ENCODE assay signal across 36 cellular contexts in the genomic region with DNA sequence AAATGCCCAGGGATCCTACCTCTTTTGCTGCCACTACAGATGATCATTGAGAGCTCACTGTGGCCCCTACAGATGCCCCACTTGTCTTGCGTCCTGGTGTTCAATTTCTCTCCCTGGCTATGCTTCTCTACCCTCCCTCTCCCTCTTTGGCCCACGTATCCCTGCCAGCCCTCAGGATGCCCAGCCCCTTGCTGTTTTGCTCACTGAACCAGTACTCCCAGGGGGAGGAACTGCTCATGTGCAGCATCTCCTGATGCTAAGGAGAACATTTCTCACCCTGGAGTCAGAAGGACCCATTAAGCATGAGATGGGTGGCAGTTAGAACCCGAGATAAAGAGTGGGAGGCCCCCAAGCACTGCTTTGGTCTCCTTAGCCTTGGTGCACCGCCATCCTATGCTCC. TPM values are rescaled to one million over a fixed set of nuclear protein-coding genes. Genes with fewer than 3 reads are reported as not detected.
"Had no signal": no experiment of that assay in that cellular context is flagged by ENCODE, and none has a peak within 500 bp of the region (broad histone marks: within the 10 kb centered on the region; RNA-seq: fewer than 3 reads in every experiment).

Gene WFDC9 (minus strand): TSS at position 101 of the 400 bp plus-strand sequence. CDS start 21,103 bp downstream, outside the sequence.

- H3K4me3 ChIP-seq: ascending aorta, body of pancreas, breast epithelium had no signal

- DNase-seq: activated B cell treated with CpG ODN at 0.5 μM for 24 hours; activated CD4-positive, alpha-beta memory T cell treated with anti-CD3 and anti-CD28 coated beads for 36 hours; activated CD4-positive, alpha-beta T cell treated with anti-CD3 and anti-CD28 coated beads for 4 hours; activated CD4-positive, alpha-beta T cell treated with anti-CD3 and anti-CD28 coated beads, Interleukin-2, amount 50 U/mL, for 1 hour; activated CD4-positive, alpha-beta T cell treated with anti-CD3 and anti-CD28 coated beads, Interleukin-2, amount 50 U/mL, for 4 hours; activated CD4-positive, CD25-positive, alpha-beta regulatory T cell treated with anti-CD3 and anti-CD28 coated beads, Interleukin-2, amount 50 U/mL, for 72 hours; activated CD8-positive, alpha-beta memory T cell treated with anti-CD3 and anti-CD28 coated beads, Interleukin-2, amount 50 U/mL, for 4 hours; activated CD8-positive, alpha-beta T cell treated with anti-CD3 and anti-CD28 coated beads for 36 hours; activated effector memory CD4-positive, alpha-beta T cell treated with anti-CD3 and anti-CD28 coated beads, Interleukin-2, amount 50 U/mL, for 16 hours; activated naive CD4-positive, alpha-beta T cell treated with anti-CD3 and anti-CD28 coated beads, Interleukin-2, amount 10 ng/mL, durations not matched to agents 7 days and 5 days; activated naive CD4-positive, alpha-beta T cell treated with Interleukin-2 at 50 U/mL for 16 hours; activated naive CD8-positive, alpha-beta T cell treated with anti-CD3 and anti-CD28 coated beads, Interleukin-2, amount 10 ng/mL, durations not matched to agents 7 days and 5 days; activated naive CD8-positive, alpha-beta T cell treated with anti-CD3 and anti-CD28 coated beads, Interleukin-2, amount 50 U/mL, for 24 hours; activated T-cell treated with anti-CD3 and anti-CD28 coated beads for 4 hours; activated T-cell treated with anti-CD3 and anti-CD28 coated beads, Interleukin-2, amount 50 U/mL, for 1 hour; activated T-cell treated with anti-CD3 and anti-CD28 coated beads, Interleukin-2, amount 50 U/mL, for 4 hours; activated T-cell treated with anti-CD3 and anti-CD28 coated beads, Interleukin-2, amount 50 U/mL, for 72 hours; body of pancreas; brain microvascular endothelial cell; central memory CD4-positive, alpha-beta T cell; T-helper 1 cell; T-helper 2 cell; T-helper 9 cell had no signal

- H3K27ac Mint-ChIP-seq: activated B cell treated with CpG ODN at 0.5 μM for 24 hours; activated CD4-positive, alpha-beta memory T cell treated with anti-CD3 and anti-CD28 coated beads for 36 hours; activated CD4-positive, alpha-beta T cell treated with anti-CD3 and anti-CD28 coated beads, Interleukin-2, amount 10 ng/mL, durations not matched to agents 24 days and 14 days; activated CD8-positive, alpha-beta T cell treated with anti-CD3 and anti-CD28 coated beads for 36 hours; activated naive CD4-positive, alpha-beta T cell treated with anti-CD3 and anti-CD28 coated beads, Interleukin-2, amount 10 ng/mL, durations not matched to agents 7 days and 5 days; activated naive CD4-positive, alpha-beta T cell treated with anti-CD3 and anti-CD28 coated beads, Interleukin-2, amount 50 U/mL, for 24 hours; activated naive CD8-positive, alpha-beta T cell; activated naive CD8-positive, alpha-beta T cell treated with anti-CD3 and anti-CD28 coated beads, Interleukin-2, amount 10 ng/mL, durations not matched to agents 7 days and 5 days; activated naive CD8-positive, alpha-beta T cell treated with anti-CD3 and anti-CD28 coated beads, Interleukin-2, amount 50 U/mL, for 24 hours; activated T-cell treated with anti-CD3 and anti-CD28 coated beads, Interleukin-2, amount 50 U/mL, for 72 hours; activated T-helper 1 cell treated with anti-CD3 and anti-CD28 coated beads, Interleukin-12 subunit alpha, Interleukin-12 subunit beta, Interleukin-2, Interleukin-4 antibody, amounts not matched to agents 30 ng/mL and 10 ng/mL and 1 ng/mL, durations not matched to agents 14 hours and 24 hours and 36 hours; activated T-helper 17 cell treated with anti-CD3 and anti-CD28 coated beads, Interleukin-2, amount 50 U/mL, for 72 hours; T-helper 1 cell treated with Interleukin-12 subunit alpha and Interleukin-12 subunit beta and Interleukin-4 antibody, amounts not matched to agents 30 μg/mL and 1 μg/mL, for 36 hours; T-helper 2 cell treated with Interferon-gamma antibody and Interleukin-4, amounts not matched to agents 5 μg/mL and 100 μg/mL, for 36 hours had no signal

- H3K9me3 ChIP-seq: ascending aorta, body of pancreas, breast epithelium had no signal

- H3K27me3 ChIP-seq: ascending aorta, body of pancreas, brain microvascular endothelial cell, breast epithelium had no signal

- H3K9me3 Mint-ChIP-seq: activated CD4-positive, alpha-beta memory T cell treated with anti-CD3 and anti-CD28 coated beads for 36 hours; activated CD4-positive, alpha-beta T cell treated with anti-CD3 and anti-CD28 coated beads, Interleukin-2, amount 10 ng/mL, durations not matched to agents 24 days and 14 days; activated CD8-positive, alpha-beta T cell treated with anti-CD3 and anti-CD28 coated beads for 36 hours; activated naive CD4-positive, alpha-beta T cell treated with anti-CD3 and anti-CD28 coated beads, Interleukin-2, amount 10 ng/mL, durations not matched to agents 7 days and 5 days; activated naive CD4-positive, alpha-beta T cell treated with anti-CD3 and anti-CD28 coated beads, Interleukin-2, amount 50 U/mL, for 24 hours; activated naive CD8-positive, alpha-beta T cell treated with anti-CD3 and anti-CD28 coated beads, Interleukin-2, amount 50 U/mL, for 24 hours; activated T-cell treated with anti-CD3 and anti-CD28 coated beads, Interleukin-2, amount 50 U/mL, for 4 hours; activated T-cell treated with anti-CD3 and anti-CD28 coated beads, Interleukin-2, amount 50 U/mL, for 72 hours; activated T-helper 1 cell treated with anti-CD3 and anti-CD28 coated beads, Interleukin-12 subunit alpha, Interleukin-12 subunit beta, Interleukin-2, Interleukin-4 antibody, amounts not matched to agents 30 ng/mL and 10 ng/mL and 1 ng/mL, durations not matched to agents 14 hours and 24 hours and 36 hours; activated T-helper 17 cell treated with anti-CD3 and anti-CD28 coated beads, Interleukin-2, amount 50 U/mL, for 72 hours; T-helper 1 cell treated with Interleukin-12 subunit alpha and Interleukin-12 subunit beta and Interleukin-4 antibody, amounts not matched to agents 30 μg/mL and 1 μg/mL, for 36 hours; T-helper 2 cell treated with Interferon-gamma antibody and Interleukin-4, amounts not matched to agents 5 μg/mL and 100 μg/mL, for 36 hours had no signal

- H3K4me1 ChIP-seq: ascending aorta, body of pancreas, breast epithelium had no signal

- H3K27ac ChIP-seq: ascending aorta, body of pancreas, brain microvascular endothelial cell, breast epithelium, VCaP had no signal

- H3K36me3 Mint-ChIP-seq: activated CD4-positive, alpha-beta memory T cell treated with anti-CD3 and anti-CD28 coated beads for 36 hours; activated naive CD4-positive, alpha-beta T cell treated with anti-CD3 and anti-CD28 coated beads, Interleukin-2, amount 10 ng/mL, durations not matched to agents 7 days and 5 days; activated naive CD4-positive, alpha-beta T cell treated with anti-CD3 and anti-CD28 coated beads, Interleukin-2, amount 50 U/mL, for 24 hours; activated naive CD8-positive, alpha-beta T cell; activated naive CD8-positive, alpha-beta T cell treated with anti-CD3 and anti-CD28 coated beads, Interleukin-2, amount 10 ng/mL, durations not matched to agents 7 days and 5 days had no signal

- H3K4me1 Mint-ChIP-seq: activated naive CD4-positive, alpha-beta T cell treated with anti-CD3 and anti-CD28 coated beads, Interleukin-2, amount 10 ng/mL, durations not matched to agents 7 days and 5 days; activated naive CD4-positive, alpha-beta T cell treated with anti-CD3 and anti-CD28 coated beads, Interleukin-2, amount 50 U/mL, for 24 hours; activated T-helper 17 cell treated with anti-CD3 and anti-CD28 coated beads, Interleukin-2, amount 50 U/mL, for 72 hours had no signal

- H3K4me3 Mint-ChIP-seq: activated B cell treated with CpG ODN at 0.5 μM for 24 hours; activated CD4-positive, alpha-beta memory T cell treated with anti-CD3 and anti-CD28 coated beads for 36 hours; activated CD4-positive, alpha-beta T cell treated with anti-CD3 and anti-CD28 coated beads, Interleukin-2, amount 10 ng/mL, durations not matched to agents 24 days and 14 days; activated CD8-positive, alpha-beta T cell treated with anti-CD3 and anti-CD28 coated beads for 36 hours; activated naive CD4-positive, alpha-beta T cell treated with anti-CD3 and anti-CD28 coated beads, Interleukin-2, amount 10 ng/mL, durations not matched to agents 7 days and 5 days; activated naive CD4-positive, alpha-beta T cell treated with anti-CD3 and anti-CD28 coated beads, Interleukin-2, amount 50 U/mL, for 24 hours; activated naive CD8-positive, alpha-beta T cell; activated naive CD8-positive, alpha-beta T cell treated with anti-CD3 and anti-CD28 coated beads, Interleukin-2, amount 10 ng/mL, durations not matched to agents 7 days and 5 days; activated naive CD8-positive, alpha-beta T cell treated with anti-CD3 and anti-CD28 coated beads, Interleukin-2, amount 50 U/mL, for 24 hours; activated T-cell treated with anti-CD3 and anti-CD28 coated beads, Interleukin-2, amount 50 U/mL, for 4 hours; activated T-cell treated with anti-CD3 and anti-CD28 coated beads, Interleukin-2, amount 50 U/mL, for 72 hours; activated T-helper 1 cell treated with anti-CD3 and anti-CD28 coated beads, Interleukin-12 subunit alpha, Interleukin-12 subunit beta, Interleukin-2, Interleukin-4 antibody, amounts not matched to agents 30 ng/mL and 10 ng/mL and 1 ng/mL, durations not matched to agents 14 hours and 24 hours and 36 hours; activated T-helper 17 cell treated with anti-CD3 and anti-CD28 coated beads, Interleukin-2, amount 50 U/mL, for 72 hours; T-helper 1 cell treated with Interleukin-12 subunit alpha and Interleukin-12 subunit beta and Interleukin-4 antibody, amounts not matched to agents 30 μg/mL and 1 μg/mL, for 36 hours; T-helper 2 cell treated with Interferon-gamma antibody and Interleukin-4, amounts not matched to agents 5 μg/mL and 100 μg/mL, for 36 hours had no signal

- H3K36me3 ChIP-seq: ascending aorta, brain microvascular endothelial cell, breast epithelium had no signal

RNA-seq across cellular contexts. Expression of gene WFDC9, which starts in this region (rescaled TPM):
- total RNA-seq: activated B cell treated with CpG ODN at 0.5 μM for 24 hours; activated CD4-positive, alpha-beta memory T cell treated with anti-CD3 and anti-CD28 coated beads for 36 hours; activated CD4-positive, alpha-beta T cell treated with anti-CD3 and anti-CD28 coated beads, Interleukin-2, amount 10 ng/mL, durations not matched to agents 24 days and 14 days; activated CD8-positive, alpha-beta memory T cell treated with anti-CD3 and anti-CD28 coated beads for 36 hours; activated CD8-positive, alpha-beta T cell treated with anti-CD3 and anti-CD28 coated beads for 36 hours; activated naive CD8-positive, alpha-beta T cell treated with anti-CD3 and anti-CD28 coated beads, Interleukin-2, amount 10 ng/mL, durations not matched to agents 7 days and 5 days; activated T-cell treated with anti-CD3 and anti-CD28 coated beads, Interleukin-2, amount 50 U/mL, for 4 hours; activated T-cell treated with anti-CD3 and anti-CD28 coated beads, Interleukin-2, amount 50 U/mL, for 72 hours; activated T-helper 1 cell treated with anti-CD3 and anti-CD28 coated beads, Interleukin-12 subunit alpha, Interleukin-12 subunit beta, Interleukin-2, Interleukin-4 antibody, amounts not matched to agents 30 ng/mL and 10 ng/mL and 1 ng/mL, durations not matched to agents 14 hours and 24 hours and 36 hours; activated T-helper 17 cell treated with anti-CD3 and anti-CD28 coated beads, Interleukin-2, amount 50 U/mL, for 72 hours; ascending aorta; body of pancreas; breast epithelium; cardiac septum had no signal
- polyA plus RNA-seq: adipose tissue had no signal
